ENCODE assay signal across 15 cellular contexts in the genomic region with DNA sequence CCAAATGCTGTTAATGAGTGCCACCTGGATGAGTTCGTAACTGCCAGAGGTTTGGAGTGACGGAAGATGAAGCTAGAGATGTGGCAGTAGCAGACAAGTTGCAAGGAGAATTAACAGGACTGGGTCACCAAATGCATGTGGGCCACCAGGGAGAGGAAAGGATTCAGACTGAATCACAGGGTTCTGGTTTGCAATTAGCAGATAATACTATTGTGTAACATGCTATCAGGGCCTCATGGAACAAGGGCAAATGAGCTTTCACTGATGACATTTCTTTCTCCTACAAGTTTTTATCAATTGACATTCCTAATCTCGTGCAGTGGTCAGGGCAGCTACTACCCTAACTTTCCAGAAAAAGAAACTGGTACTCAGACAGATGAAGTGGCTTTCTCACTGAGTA. TPM values are rescaled to one million over a fixed set of nuclear protein-coding genes. Genes with fewer than 3 reads are reported as not detected.
A peak's percentile ranks its signal among the peaks of the same experiment; 100 is the strongest.
DNase-seq lines count a peak whose midpoint lies in the region; ATAC-seq and TF ChIP-seq lines count a peak whose summit lies in the region.
"Had no signal": no experiment of that assay in that cellular context is flagged by ENCODE, and none has a peak within 500 bp of the region (broad histone marks: within the 10 kb centered on the region; RNA-seq: fewer than 3 reads in every experiment).

No MANE protein-coding gene starts in this region.

- H3K27me3 ChIP-seq in body of pancreas (no peaks in the 10 kb centered on the region), lung (ENCODE audit: control insufficient read depth, insufficient read depth) (no peaks in the 10 kb centered on the region), upper lobe of left lung (no peaks in the 10 kb centered on the region)
- H3K27me3 ChIP-seq: SJSA1 had no signal

- 59 to 60% methylated on average over 3 of the region's 3 CpGs for WGBS in body of pancreas, 2 donors
- 65 to 67% methylated on average over 3 of the region's 3 CpGs for WGBS in lung, 2 donors
- 56 to 67% methylated on average over 3 of the region's 3 CpGs for WGBS in upper lobe of left lung, 2 donors

- H3K36me3 ChIP-seq in body of pancreas (replicated peaks in 1 of 2; ENCODE audit: insufficient read depth in 1 of 2, low read depth in 2 of 2) (no peaks in the 10 kb centered on the region), lung (ENCODE audit: control insufficient read depth in 2 of 2, insufficient read depth in 2 of 2, low read length in 2 of 2) (no peaks in the 10 kb centered on the region), upper lobe of left lung (no peaks in the 10 kb centered on the region)
- H3K36me3 ChIP-seq: HAP-1, SJSA1 had no signal

- H3K36me3 Mint-ChIP-seq in T-helper 2 cell treated with Interferon-gamma antibody and Interleukin-4, amounts not matched to agents 5 μg/mL and 100 μg/mL, for 36 hours (ENCODE audit: low read depth), result peaks cover 21% of the 10 kb centered on the region

- no peak for DNase-seq in T-helper 2 cell treated with Interferon-gamma antibody and Interleukin-4, amounts not matched to agents 5 μg/mL and 100 μg/mL, for 36 hours (ENCODE audit: low spot score)
- DNase-seq in T-helper 2 cell (no peak), body of pancreas (no peak), lung (ENCODE audit: low spot score) (no peak), upper lobe of left lung (no peak), LoVo (ENCODE audit: low spot score) (no peak), medulla oblongata (ENCODE audit: extremely low spot score) (no peak)
- DNase-seq: cerebellar nuclear complex, left colon, NCI-H1417, NCI-H748 treated with DMSO at 0.1 percent for 48 hours had no signal

- H3K9me3 ChIP-seq in body of pancreas, result no peaks in the 10 kb centered on the region
- no peaks in the 10 kb centered on the region for H3K9me3 ChIP-seq in lung (ENCODE audit: control insufficient read depth in 2 of 2, insufficient read depth in 1 of 2, low read length in 1 of 2)
- H3K9me3 ChIP-seq in upper lobe of left lung, result no peaks in the 10 kb centered on the region
- H3K9me3 ChIP-seq: A549, HAP-1, SJSA1 had no signal

- no peak overlapping the region for H3K4me3 Mint-ChIP-seq in T-helper 2 cell treated with Interferon-gamma antibody and Interleukin-4, amounts not matched to agents 5 μg/mL and 100 μg/mL, for 36 hours

- TF ChIP-seq EP300 in upper lobe of left lung (IDR thresholded peaks at IDR 0.05), result no peak

- intact Hi-C loops in body of pancreas (cut with DNase I), result no loop called here

- H3K4me1 Mint-ChIP-seq in T-helper 2 cell treated with Interferon-gamma antibody and Interleukin-4, amounts not matched to agents 5 μg/mL and 100 μg/mL, for 36 hours (ENCODE audit: low read depth), result peaks cover 89% of the 10 kb centered on the region

- no peak overlapping the region for H3K4me3 ChIP-seq in body of pancreas
- H3K4me3 ChIP-seq in lung, result no peak overlapping the region
- no peak overlapping the region for H3K4me3 ChIP-seq in upper lobe of left lung
- H3K4me3 ChIP-seq: A549, HAP-1, SJSA1 had no signal

- H3K27ac Mint-ChIP-seq in T-helper 2 cell treated with Interferon-gamma antibody and Interleukin-4, amounts not matched to agents 5 μg/mL and 100 μg/mL, for 36 hours, result peak overlapping the region; percentile 49

- TF ChIP-seq CTCF in body of pancreas (IDR thresholded peaks at IDR 0.05) (no peak), lung (IDR thresholded peaks at IDR 0.05; ENCODE audit: control extremely low read depth, extremely low read depth) (no peak), upper lobe of left lung (IDR thresholded peaks at IDR 0.05) (no peak)

- H3K27ac ChIP-seq in body of pancreas (peak overlapping the region in 3 of 4 donors; percentile 38 to 78 (median 76)), lung (ENCODE audit: low read depth in 1 of 2, low read length in 1 of 2) (peak overlapping the region; percentile 91 to 93), upper lobe of left lung (peak overlapping the region; percentile 81 to 86 (median 85))
- H3K27ac ChIP-seq: SJSA1 had no signal

- no peak for TF ChIP-seq POLR2A in body of pancreas (IDR thresholded peaks at IDR 0.05)
- TF ChIP-seq POLR2A in upper lobe of left lung (IDR thresholded peaks at IDR 0.05), result no peak

- H3K9me3 Mint-ChIP-seq in T-helper 2 cell treated with Interferon-gamma antibody and Interleukin-4, amounts not matched to agents 5 μg/mL and 100 μg/mL, for 36 hours, result no peaks in the 10 kb centered on the region

- no peaks in the 10 kb centered on the region for H3K27me3 Mint-ChIP-seq in T-helper 2 cell treated with Interferon-gamma antibody and Interleukin-4, amounts not matched to agents 5 μg/mL and 100 μg/mL, for 36 hours (ENCODE audit: low read depth)

- ATAC-seq in body of pancreas, result peak; percentile 20
- no peak for ATAC-seq in lung (ENCODE audit: insufficient read depth, low FRiP score)
- no peak for ATAC-seq in upper lobe of left lung (ENCODE audit: low FRiP score in 2 of 2)
- ATAC-seq in esophagus mucosa, result no peak
- ATAC-seq: A549, left colon had no signal

- H3K4me1 ChIP-seq in body of pancreas, result peaks cover 33% of the 10 kb centered on the region
- H3K4me1 ChIP-seq in lung (ENCODE audit: control insufficient read depth in 2 of 2, insufficient read depth in 2 of 2, low read length in 2 of 2), result peaks cover 21 to 42% of the 10 kb centered on the region in 2 donors
- H3K4me1 ChIP-seq in upper lobe of left lung, result peaks cover 71 to 88% (median 79%) of the 10 kb centered on the region in 4 donors

RNA-seq across cellular contexts. Expression of a gene that starts 21.4 kb away (rescaled TPM):
- 1 to 10 TPM in 1 of 2 donors, under 1 TPM in 1; 0.66 to 3.4 TPM for total RNA-seq in body of pancreas
- total RNA-seq in lung, result 10 to 100 TPM; 12.2 to 12.8 TPM
- polyA plus RNA-seq in lung, result 1 to 10 TPM; 4.4 to 8.2 TPM
- 10 to 100 TPM; 10.2 to 30.4 (median 15.4) TPM for total RNA-seq in upper lobe of left lung
- 0.52 TPM for total RNA-seq in esophagus mucosa

RNA-seq across cellular contexts. Expression of a gene that starts 33.2 kb away (rescaled TPM):
- total RNA-seq in body of pancreas (10 to 100 TPM; 17.9 to 26.0 TPM), lung (10 to 100 TPM; 32.3 to 34.1 TPM), upper lobe of left lung (10 to 100 TPM; 24.1 to 52.4 (median 33.2) TPM), esophagus mucosa (44.8 TPM)
- 10 to 100 TPM; 24.5 to 39.6 TPM for polyA plus RNA-seq in lung
